In genomic region chr13:78137404-78138142, GRCh38 we compare ENCODE assay signal across 7 cellular contexts.
A peak's percentile ranks its signal among the peaks of the same experiment; 100 is the strongest.
DNase-seq lines count a peak whose midpoint lies in the region; ATAC-seq and TF ChIP-seq lines count a peak whose summit lies in the region.

No MANE protein-coding gene starts in this region.

- no peak overlapping the region for H3K27ac ChIP-seq in heart left ventricle

- intact Hi-C loops in heart left ventricle (cut with DNase I): loop anchor here (1.0 to 5.0 kb wide), 3 partner anchors 840 to 841 kb away; no protein-coding TSS in a partner anchor

- peak overlapping the region; percentile 36 for H3K4me3 Mint-ChIP-seq in activated naive CD8-positive, alpha-beta T cell

- no peak for TF ChIP-seq POLR2A in heart left ventricle (IDR thresholded peaks at IDR 0.05)

- H3K4me3 ChIP-seq in heart left ventricle: no peak overlapping the region

- ATAC-seq in GM19467 (IDR thresholded peaks at IDR 0.05; ENCODE audit: unreplicated experiment) (peak; percentile 81), HG03442 (IDR thresholded peaks at IDR 0.05; ENCODE audit: unreplicated experiment) (peak; percentile 89), heart left ventricle (peak; percentile 64 to 83 (median 73))

- no peaks in the 10 kb centered on the region for H3K36me3 ChIP-seq in heart left ventricle

- no peaks in the 10 kb centered on the region for H3K27me3 Mint-ChIP-seq in activated naive CD8-positive, alpha-beta T cell

- H3K36me3 Mint-ChIP-seq in activated naive CD8-positive, alpha-beta T cell: no peaks in the 10 kb centered on the region

- WGBS in heart left ventricle, 4 donors: 7 to 11% (median 7%) methylated on average over 6 of the region's 6 CpGs

- peaks cover 0 to 4% (median 0%) of the 10 kb centered on the region in 9 donors for H3K27me3 ChIP-seq in heart left ventricle

- no peaks in the 10 kb centered on the region for H3K9me3 Mint-ChIP-seq in activated naive CD8-positive, alpha-beta T cell (ENCODE audit: low read depth)

- H3K27ac Mint-ChIP-seq in activated naive CD8-positive, alpha-beta T cell: no peak overlapping the region

- DNase-seq in ELF-1 (ENCODE audit: low read depth, low spot score) (peak; percentile 72), NCI-H345 treated with DMSO at 0.1 percent for 48 hours (lab: John Stamatoyannopoulos, UW; ENCODE audit: unreplicated experiment) (peak; percentile 78), heart left ventricle (no peak), retina (peak; percentile 84)

- no peaks in the 10 kb centered on the region for H3K9me3 ChIP-seq in heart left ventricle

- TF ChIP-seq CTCF in heart left ventricle (IDR thresholded peaks at IDR 0.05): peak; percentile 56 to 82 (median 68)

- H3K4me1 ChIP-seq in heart left ventricle: peaks cover 0 to 3% (median 0%) of the 10 kb centered on the region in 12 donors

- peaks cover 5% of the 10 kb centered on the region for H3K4me1 Mint-ChIP-seq in activated naive CD8-positive, alpha-beta T cell (ENCODE audit: low read depth)

Comparison
In these comparisons a context has a peak if more than half of its experiments do, and no peak if none do; other contexts are left out.
1. DNase-seq: peak in ELF-1 (single experiment), NCI-H345 treated with DMSO at 0.1 percent for 48 hours (single experiment) and retina (single experiment); none in heart left ventricle (0 of 5).
2. Peak in every context shown above with its lines, with median percentiles within 50 percentile points of each other: ATAC-seq.